Comparison of ENCODE assay signal across 8 cellular contexts in genomic region chr7:157139142-157140117, GRCh38.
A peak's percentile ranks its signal among the peaks of the same experiment; 100 is the strongest.
DNase-seq lines count a peak whose midpoint lies in the region; ATAC-seq and TF ChIP-seq lines count a peak whose summit lies in the region.

No MANE protein-coding gene starts in this region.

- no peaks in the 10 kb centered on the region for H3K27me3 ChIP-seq in BLaER1 treated with 17β-estradiol and CSF1 and Interleukin-3, amounts not matched to agents 10 nM and 100 nM
- H3K27me3 ChIP-seq in HL-60 (ENCODE audit: insufficient read depth, poor library complexity, severe bottlenecking), result no peaks in the 10 kb centered on the region
- H3K27me3 ChIP-seq in mucosa of stomach (ENCODE audit: control insufficient read depth, insufficient read depth, low read length), result no peaks in the 10 kb centered on the region

- H3K9me3 ChIP-seq in BLaER1 treated with 17β-estradiol and CSF1 and Interleukin-3, amounts not matched to agents 10 nM and 100 nM (replicated peaks in 1 of 11), result peaks cover 0 to 9% (median 0%) of the 10 kb centered on the region in 11 experiments; a peak in 2 of 22 replicates
- no peaks in the 10 kb centered on the region for H3K9me3 ChIP-seq in mucosa of stomach (ENCODE audit: control insufficient read depth, low read length)

- H3K4me1 ChIP-seq in BLaER1 treated with 17β-estradiol and CSF1 and Interleukin-3, amounts not matched to agents 10 nM and 100 nM, result peaks cover 24 to 49% (median 39%) of the 10 kb centered on the region in 10 experiments
- H3K4me1 ChIP-seq in mucosa of stomach (ENCODE audit: control insufficient read depth, insufficient read depth, low read length), result peaks cover 11% of the 10 kb centered on the region

- peak; percentile 55 for ATAC-seq in GM19463 (IDR thresholded peaks at IDR 0.05; ENCODE audit: unreplicated experiment)

- H4K20me1 ChIP-seq in BLaER1 treated with 17β-estradiol and CSF1 and Interleukin-3, amounts not matched to agents 10 nM and 100 nM, result peaks cover 44 to 55% (median 52%) of the 10 kb centered on the region in 11 experiments

- H3K4me2 ChIP-seq in BLaER1 treated with 17β-estradiol and CSF1 and Interleukin-3, amounts not matched to agents 10 nM and 100 nM, result peak overlapping the region; percentile 78 to 100 (median 95)

- TF ChIP-seq CTCF in HL-60 (IDR thresholded peaks at IDR 0.05; ENCODE audit: insufficient read depth, low read length), result no peak

- DNase-seq in HL-60 (ENCODE audit: low read depth in 1 of 2, low spot score in 1 of 2) (peak in 1 of 2 experiments; percentile 44), NCI-H1694 (lab: John Stamatoyannopoulos, UW) (no peak)
- peak; percentile 47 to 69 for DNase-seq in activated CD4-positive, alpha-beta T cell treated with anti-CD3 and anti-CD28 coated beads for 4 hours
- peak; percentile 53 for DNase-seq in effector CD8-positive, alpha-beta T cell (lab: John Stamatoyannopoulos, UW)
- DNase-seq in stimulated activated naive CD4-positive, alpha-beta T cell (lab: John Stamatoyannopoulos, UW), result peak; percentile 47 to 86 (median 63)

- H3K36me3 ChIP-seq in BLaER1 treated with 17β-estradiol and CSF1 and Interleukin-3, amounts not matched to agents 10 nM and 100 nM, result peaks cover 32 to 43% (median 42%) of the 10 kb centered on the region in 11 experiments
- no peaks in the 10 kb centered on the region for H3K36me3 ChIP-seq in mucosa of stomach (ENCODE audit: control insufficient read depth, insufficient read depth, low read length)

- H3K27ac ChIP-seq in BLaER1 treated with 17β-estradiol and CSF1 and Interleukin-3, amounts not matched to agents 10 nM and 100 nM, result peak overlapping the region; percentile 82 to 95 (median 89)
- H3K27ac ChIP-seq in HL-60 (replicated peaks), result peak overlapping the region; percentile 87

- peak overlapping the region; percentile 74 to 99 (median 92) for H3K4me3 ChIP-seq in BLaER1 treated with 17β-estradiol and CSF1 and Interleukin-3, amounts not matched to agents 10 nM and 100 nM
- H3K4me3 ChIP-seq in HL-60 (replicated peaks; ENCODE audit: insufficient read depth, low read length), result peak overlapping the region; percentile 85
- H3K4me3 ChIP-seq in mucosa of stomach (ENCODE audit: low read length), result peak overlapping the region; percentile 75

- peak overlapping the region; percentile 92 to 99 (median 97) for H3K9ac ChIP-seq in BLaER1 treated with 17β-estradiol and CSF1 and Interleukin-3, amounts not matched to agents 10 nM and 100 nM
- peak overlapping the region; percentile 73 for H3K9ac ChIP-seq in mucosa of stomach (ENCODE audit: low read length)
